22 cellular contexts compared by ENCODE assay signal in the genomic region with DNA sequence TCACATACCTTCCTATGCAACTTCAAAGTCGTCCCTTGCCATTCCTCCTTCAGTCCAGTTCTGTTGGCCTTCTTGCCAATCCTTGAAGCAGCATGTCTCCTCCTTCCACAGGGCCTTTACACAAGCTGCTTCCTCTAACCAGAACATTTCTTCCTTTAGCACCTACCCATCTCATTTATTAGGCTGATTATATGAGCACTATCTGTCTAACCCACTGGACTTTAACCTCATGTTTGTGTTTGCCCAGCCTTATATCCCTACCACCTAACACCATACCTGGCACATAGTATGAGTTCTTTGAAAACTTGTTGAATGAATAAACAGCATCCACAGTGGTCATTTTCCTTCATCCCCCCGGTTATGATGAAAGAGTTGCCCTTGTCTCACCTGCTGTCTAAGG.
"Had no signal": no experiment of that assay in that cellular context is flagged by ENCODE, and none has a peak within 500 bp of the region (broad histone marks: within the 10 kb centered on the region; RNA-seq: fewer than 3 reads in every experiment).

No MANE protein-coding gene starts in this region.

- H3K27ac Mint-ChIP-seq: dendritic cell treated with granulocyte-macrophage colony-stimulating factor and Interleukin-4, amounts not matched to agents 40 ng/mL and 50 ng/mL, for 4 days; endodermal cell; natural killer cell treated with Interleukin-12 subunit alpha and Interleukin-12 subunit beta and Interleukin-15 and Interleukin-18, amount 100 ng/mL, for 72 hours; stimulated activated memory B cell treated with anti-CD40 and anti-IgM and Interleukin-4, amounts not matched to agents 10 μg/mL and 1 μg/mL and 100 μg/mL, for 72 hours; stimulated activated naive CD8-positive, alpha-beta T cell treated with anti-CD3 and anti-CD28 coated beads, Interleukin-15, Interleukin-2, amounts not matched to agents 100 ng/mL and 50 ng/mL, for 24 hours had no signal

- H3K4me3 Mint-ChIP-seq: dendritic cell treated with granulocyte-macrophage colony-stimulating factor and Interleukin-4, amounts not matched to agents 40 ng/mL and 50 ng/mL, for 4 days; endodermal cell; naive B cell; natural killer cell treated with Interleukin-12 subunit alpha and Interleukin-12 subunit beta and Interleukin-15 and Interleukin-18, amount 100 ng/mL, for 72 hours; neural crest cell; stimulated activated memory B cell treated with anti-CD40 and anti-IgM and Interleukin-4, amounts not matched to agents 10 μg/mL and 1 μg/mL and 100 μg/mL, for 72 hours; stimulated activated naive CD8-positive, alpha-beta T cell treated with anti-CD3 and anti-CD28 coated beads, Interleukin-15, Interleukin-2, amounts not matched to agents 100 ng/mL and 50 ng/mL, for 24 hours had no signal

- H3K27me3 Mint-ChIP-seq: dendritic cell treated with granulocyte-macrophage colony-stimulating factor and Interleukin-4, amounts not matched to agents 40 ng/mL and 50 ng/mL, for 4 days; naive B cell; natural killer cell treated with Interleukin-12 subunit alpha and Interleukin-12 subunit beta and Interleukin-15 and Interleukin-18, amount 100 ng/mL, for 72 hours; stimulated activated memory B cell treated with anti-CD40 and anti-IgM and Interleukin-4, amounts not matched to agents 10 μg/mL and 1 μg/mL and 100 μg/mL, for 72 hours; stimulated activated naive CD8-positive, alpha-beta T cell treated with anti-CD3 and anti-CD28 coated beads, Interleukin-15, Interleukin-2, amounts not matched to agents 100 ng/mL and 50 ng/mL, for 24 hours had no signal

- DNase-seq: cerebellar nuclear complex; effector CD8-positive, alpha-beta T cell; endodermal cell; foreskin fibroblast; gastrocnemius medialis; heart left ventricle; kidney; left ventricle myocardium superior; lower lobe of right lung; naive B cell; pancreas; stimulated activated CD4-positive, alpha-beta T cell treated with anti-CD3 and anti-CD28 coated beads, Interleukin-2, amount 100 ng/mL, for 24 hours; stimulated activated CD4-positive, alpha-beta T cell treated with anti-CD3 and anti-CD28 coated beads, Interleukin-4, amount 100 ng/mL, for 24 hours; upper lobe of right lung; uterus had no signal

- ATAC-seq: esophagus mucosa; gastrocnemius medialis; heart left ventricle; left ventricle myocardium superior; lower lobe of right lung; natural killer cell treated with Interleukin-12 subunit alpha and Interleukin-12 subunit beta and Interleukin-15 and Interleukin-18, amount 100 ng/mL, for 72 hours; pancreas; sciatic nerve; stimulated activated memory B cell treated with anti-CD40 and anti-IgM and Interleukin-4, amounts not matched to agents 10 μg/mL and 1 μg/mL and 100 μg/mL, for 72 hours; upper lobe of right lung had no signal

- H3K9me3 Mint-ChIP-seq: dendritic cell treated with granulocyte-macrophage colony-stimulating factor and Interleukin-4, amounts not matched to agents 40 ng/mL and 50 ng/mL, for 4 days; natural killer cell treated with Interleukin-12 subunit alpha and Interleukin-12 subunit beta and Interleukin-15 and Interleukin-18, amount 100 ng/mL, for 72 hours had no signal
